ENCODE assay signal across 14 cellular contexts in the genomic region with DNA sequence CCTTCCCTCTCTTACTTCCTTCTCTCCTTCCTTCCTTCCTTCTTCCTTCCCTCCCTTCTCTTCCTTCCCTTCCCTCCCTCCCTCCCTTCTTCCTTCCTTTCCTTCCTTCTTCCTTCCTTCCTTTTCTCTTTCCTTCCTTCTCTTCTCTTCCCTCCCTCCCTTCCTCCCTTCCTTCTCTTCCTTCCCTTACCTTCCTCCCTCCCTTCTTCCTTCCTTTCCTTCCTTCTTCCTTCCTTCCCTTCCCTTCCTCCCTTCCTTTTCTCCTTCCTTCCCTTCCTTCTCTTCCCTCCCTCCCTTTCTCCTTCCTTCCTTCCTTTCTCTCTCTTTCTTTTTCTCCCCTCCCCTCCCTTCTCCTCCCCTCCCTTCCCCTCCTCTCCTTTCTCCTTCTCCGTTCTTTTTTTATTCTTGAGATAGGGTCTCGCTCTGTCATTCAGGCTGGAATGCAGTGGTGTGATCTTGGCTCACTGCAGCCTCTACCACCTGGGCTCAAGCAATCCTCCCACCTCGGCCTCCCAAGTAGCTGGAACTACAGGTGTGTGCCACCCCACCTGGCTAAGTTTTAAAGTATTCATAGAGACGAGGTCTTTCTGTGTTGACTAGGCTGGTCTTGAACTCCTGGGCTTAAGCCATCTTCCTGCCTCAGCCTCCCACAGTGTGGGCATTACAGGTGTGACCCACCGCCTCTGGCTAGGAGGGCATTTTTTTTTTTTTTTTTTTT. TPM values are rescaled to one million over a fixed set of nuclear protein-coding genes. Genes with fewer than 3 reads are reported as not detected.
DNase-seq lines count a peak whose midpoint lies in the region; ATAC-seq, FAIRE-seq and TF ChIP-seq lines count a peak whose summit lies in the region.
"Had no signal": no experiment of that assay in that cellular context is flagged by ENCODE, and none has a peak within 500 bp of the region (broad histone marks: within the 10 kb centered on the region; RNA-seq: fewer than 3 reads in every experiment).

No MANE protein-coding gene starts in this region.

- H3K4me3 Mint-ChIP-seq in CD4-positive, alpha-beta memory T cell, result peak overlapping the region; percentile 64 to 82 (median 72)
- peak overlapping the region; percentile 77 to 81 (median 77) for H3K4me3 Mint-ChIP-seq in nephron

- ATAC-seq in HG03521 (IDR thresholded peaks at IDR 0.05; ENCODE audit: unreplicated experiment) (no peak), GM19351 (IDR thresholded peaks at IDR 0.05; ENCODE audit: unreplicated experiment) (no peak), lower lobe of right lung (no peak)

- no peak overlapping the region for H3K27ac ChIP-seq in CD4-positive, alpha-beta memory T cell (ENCODE audit: low read depth, low read length)
- H3K27ac ChIP-seq in lower lobe of right lung, result no peak overlapping the region
- H3K27ac ChIP-seq: pancreas had no signal

- H3K9ac ChIP-seq in adipocyte (ENCODE audit: low read length), result peak overlapping the region; percentile 92

- no peak for DNase-seq in CD4-positive, alpha-beta memory T cell
- no peak for DNase-seq in HTR-8/SVneo (ENCODE audit: insufficient read length, low spot score)
- no peak for DNase-seq in adipocyte (ENCODE audit: low read depth)
- no peak for DNase-seq in NCI-H1436 treated with DMSO at 0.1 percent for 48 hours (lab: John Stamatoyannopoulos, UW)
- no peak for DNase-seq in lower lobe of right lung
- DNase-seq: activated naive CD4-positive, alpha-beta T cell; DMS79; foreskin melanocyte; MG63 had no signal

- CTCF ChIA-PET in CD4-positive, alpha-beta memory T cell (lab: Charles Lee; ENCODE audit: partially characterized antibody), result interaction anchor here (1.4 kb wide), 1 partner anchor 9 kb away, joined by 7 read pairs; no protein-coding TSS in a partner anchor

- H3K27me3 Mint-ChIP-seq in CD4-positive, alpha-beta memory T cell, result no peaks in the 10 kb centered on the region
- peaks cover 2% of the 10 kb centered on the region for H3K27me3 Mint-ChIP-seq in nephron (ENCODE audit: low read depth)

- no peak overlapping the region for H3K4me3 ChIP-seq in CD4-positive, alpha-beta memory T cell (ENCODE audit: low read length in 2 of 2)
- H3K4me3 ChIP-seq in adipocyte (ENCODE audit: low read length) (peak overlapping the region; percentile 84), lower lobe of right lung (no peak overlapping the region)

- POLR2A ChIA-PET in CD4-positive, alpha-beta memory T cell (lab: Charles Lee; ENCODE audit: partially characterized antibody), result interaction anchor here (1.0 to 1.3 kb wide), 2 partner anchors 9 to 14 kb away, joined by 4 read pairs; a partner anchor contains a TSS

- H3K4me1 Mint-ChIP-seq in CD4-positive, alpha-beta memory T cell, result peaks cover 12 to 40% (median 21%) of the 10 kb centered on the region in 4 donors
- H3K4me1 Mint-ChIP-seq in nephron, result peaks cover 15% of the 10 kb centered on the region

- intact Hi-C loops in CD4-positive, alpha-beta memory T cell (cut with micrococcal nuclease), result loop anchor here (5.0 kb wide), 2 partner anchors 104 to 529 kb away; a partner anchor contains a TSS
- intact Hi-C loops in lower lobe of right lung (cut with DNase I), result no loop called here

- peaks cover 3 to 12% of the 10 kb centered on the region in 2 donors for H3K36me3 Mint-ChIP-seq in CD4-positive, alpha-beta memory T cell
- H3K36me3 Mint-ChIP-seq in nephron (ENCODE audit: low read depth), result peaks cover 8% of the 10 kb centered on the region

- H3K36me3 ChIP-seq in CD4-positive, alpha-beta memory T cell (ENCODE audit: insufficient read depth, low read length), result peaks cover 3% of the 10 kb centered on the region
- H3K36me3 ChIP-seq in adipocyte (ENCODE audit: control insufficient read depth, insufficient read depth, low read length, severe bottlenecking) (peaks cover 16% of the 10 kb centered on the region), lower lobe of right lung (peaks cover 26% of the 10 kb centered on the region)
- H3K36me3 ChIP-seq: pancreas had no signal

- H3K9me3 ChIP-seq in CD4-positive, alpha-beta memory T cell (ENCODE audit: control insufficient read depth in 1 of 2, low read length in 2 of 2), result no peaks in the 10 kb centered on the region
- H3K9me3 ChIP-seq in adipocyte (ENCODE audit: control insufficient read depth, low read length) (no peaks in the 10 kb centered on the region), lower lobe of right lung (no peaks in the 10 kb centered on the region)
- H3K9me3 ChIP-seq: MG63, pancreas had no signal

- H3K27me3 ChIP-seq in CD4-positive, alpha-beta memory T cell (ENCODE audit: insufficient read depth, low read length), result no peaks in the 10 kb centered on the region
- H3K27me3 ChIP-seq in adipocyte (replicated peaks; ENCODE audit: control insufficient read depth, insufficient read depth, low read length), result no peaks in the 10 kb centered on the region
- H3K27me3 ChIP-seq in lower lobe of right lung (ENCODE audit: low read depth), result no peaks in the 10 kb centered on the region
- H3K27me3 ChIP-seq: MG63, pancreas had no signal

- FAIRE-seq in HTR-8/SVneo (lab: Jason Lieb, UNC), result peak; percentile 49
- FAIRE-seq: pancreas, RCC 7860 had no signal

- peak overlapping the region; percentile 51 to 87 (median 70) for H3K27ac Mint-ChIP-seq in CD4-positive, alpha-beta memory T cell
- H3K27ac Mint-ChIP-seq in nephron, result no peak overlapping the region

- peaks cover 0 to 2% (median 0%) of the 10 kb centered on the region in 8 donors for H3K9me3 Mint-ChIP-seq in CD4-positive, alpha-beta memory T cell
- no peaks in the 10 kb centered on the region for H3K9me3 Mint-ChIP-seq in nephron

- H3K4me1 ChIP-seq in CD4-positive, alpha-beta memory T cell (ENCODE audit: insufficient read depth, low read length), result peaks cover 18% of the 10 kb centered on the region
- H3K4me1 ChIP-seq in adipocyte (ENCODE audit: control insufficient read depth, insufficient read depth, low read length) (peaks cover 20% of the 10 kb centered on the region), lower lobe of right lung (peaks cover 33% of the 10 kb centered on the region)

- TF ChIP-seq CTCF in nephron (IDR thresholded peaks at IDR 0.05; ENCODE audit: unreplicated experiment in 3 of 3) (no peak), lower lobe of right lung (IDR thresholded peaks at IDR 0.05) (no peak)

RNA-seq across cellular contexts. Expression of a gene that starts 1.1 kb away (rescaled TPM):
- total RNA-seq in CD4-positive, alpha-beta memory T cell, result 10 to 100 TPM; 20.7 to 22.0 TPM
- 1 to 10 TPM in 1 of 2 donors, under 1 TPM in 1; 0.20 to 1.7 TPM for polyA plus RNA-seq in CD4-positive, alpha-beta memory T cell
- 13.7 TPM for total RNA-seq in lower lobe of right lung

RNA-seq across cellular contexts. Expression of a gene that starts 8.6 kb away (rescaled TPM):
- 1 to 10 TPM; 7.4 to 7.5 TPM for total RNA-seq in CD4-positive, alpha-beta memory T cell
- polyA plus RNA-seq in CD4-positive, alpha-beta memory T cell, result 10 to 100 TPM in 1 of 2 donors, 1 to 10 TPM in 1; 9.7 to 13.0 TPM
- total RNA-seq in lower lobe of right lung, result 3.6 TPM

RNA-seq across cellular contexts. Expression of a gene that starts 10.1 kb away (rescaled TPM):
- 10 to 100 TPM; 86.4 to 88.7 TPM for total RNA-seq in CD4-positive, alpha-beta memory T cell
- polyA plus RNA-seq in CD4-positive, alpha-beta memory T cell, result 100 to 1,000 TPM in 1 of 2 donors, 10 to 100 TPM in 1; 63.8 to 101 TPM
- total RNA-seq in lower lobe of right lung, result 57.2 TPM

RNA-seq across cellular contexts. Expression of a gene that starts 14.7 kb away (rescaled TPM):
- 10 to 100 TPM; 53.7 to 55.1 TPM for total RNA-seq in CD4-positive, alpha-beta memory T cell
- polyA plus RNA-seq in CD4-positive, alpha-beta memory T cell, result 10 to 100 TPM; 26.2 to 31.8 TPM
- total RNA-seq in lower lobe of right lung, result 31.5 TPM

Comparison
In these comparisons a context has a peak if more than half of its experiments do, and no peak if none do; other contexts are left out.
1. H3K27ac Mint-ChIP-seq: peak in CD4-positive, alpha-beta memory T cell (7 of 7); none in nephron (0 of 3).